ENCODE assay signal across 9 cellular contexts in genomic region chr10:14554091-14554842, GRCh38.
DNase-seq lines count a peak whose midpoint lies in the region; ATAC-seq and TF ChIP-seq lines count a peak whose summit lies in the region.
"Had no signal": no experiment of that assay in that cellular context is flagged by ENCODE, and none has a peak within 500 bp of the region (broad histone marks: within the 10 kb centered on the region; RNA-seq: fewer than 3 reads in every experiment).

No MANE protein-coding gene starts in this region.

- intact Hi-C loops in vagina (cut with DNase I) = no loop called here

- POLR2A ChIA-PET in WTC11 (lab: Charles Lee) = interaction anchor here (1.1 kb wide), 1 partner anchor 324 kb away, joined by 3 read pairs; the partner anchor contains the start of gene SUV39H2

- peaks cover 36% of the 10 kb centered on the region for H3K4me1 Mint-ChIP-seq in WTC11

- ATAC-seq in HG03135 (IDR thresholded peaks at IDR 0.05; ENCODE audit: unreplicated experiment) (peak; percentile 26), WTC11 (peak; percentile 45)

- CTCF ChIA-PET in WTC11 (lab: Charles Lee) = interaction anchor here (1.3 kb wide), 1 partner anchor 11 kb away, joined by 3 read pairs; no protein-coding TSS in a partner anchor

- peaks cover 31% of the 10 kb centered on the region for H3K4me1 ChIP-seq in vagina

- TF ChIP-seq POLR2A in vagina (IDR thresholded peaks at IDR 0.05) = no peak

- no peak overlapping the region for H3K4me3 Mint-ChIP-seq in WTC11

- no peaks in the 10 kb centered on the region for H3K9me3 Mint-ChIP-seq in WTC11

- H3K9me3 ChIP-seq in vagina = no peaks in the 10 kb centered on the region

- TF ChIP-seq CTCF in WTC11 (IDR thresholded peaks at IDR 0.05) (no peak), vagina (IDR thresholded peaks at IDR 0.05) (no peak)

- peak overlapping the region; percentile 62 for H3K27ac Mint-ChIP-seq in WTC11

- DNase-seq in AML-193 (lab: John Stamatoyannopoulos, UW) = peak; percentile 90 to 92
- no peak for DNase-seq in WTC11 (ENCODE audit: low spot score)
- DNase-seq in kidney glomerular epithelial cell (lab: John Stamatoyannopoulos, UW) = peak; percentile 86
- no peak for DNase-seq in vagina (ENCODE audit: extremely low spot score in 2 of 2)
- DNase-seq in DMS79 treated with DMSO at 0.1 percent for 48 hours (lab: John Stamatoyannopoulos, UW) = no peak
- no peak for DNase-seq in mucosa of gallbladder (ENCODE audit: low spot score)
- DNase-seq in activated CD4-positive, CD25-positive, alpha-beta regulatory T cell treated with anti-CD3 and anti-CD28 coated beads, Interleukin-2, amount 50 U/mL, for 72 hours = no peak
- DNase-seq: left cardiac atrium had no signal

- no peak overlapping the region for H3K27ac ChIP-seq in vagina

- no peaks in the 10 kb centered on the region for H3K27me3 ChIP-seq in vagina

- no peak overlapping the region for H3K4me3 ChIP-seq in vagina

- H3K36me3 ChIP-seq in vagina = no peaks in the 10 kb centered on the region

- H3K36me3 Mint-ChIP-seq in WTC11 = no peaks in the 10 kb centered on the region

- no peaks in the 10 kb centered on the region for H3K27me3 Mint-ChIP-seq in WTC11 (ENCODE audit: low read depth)

TF ChIP-seq in WTC11, 78 proteins besides CTCF, POLR2A, EP300 and RAD21:
- TF ChIP-seq, protein P1, sequence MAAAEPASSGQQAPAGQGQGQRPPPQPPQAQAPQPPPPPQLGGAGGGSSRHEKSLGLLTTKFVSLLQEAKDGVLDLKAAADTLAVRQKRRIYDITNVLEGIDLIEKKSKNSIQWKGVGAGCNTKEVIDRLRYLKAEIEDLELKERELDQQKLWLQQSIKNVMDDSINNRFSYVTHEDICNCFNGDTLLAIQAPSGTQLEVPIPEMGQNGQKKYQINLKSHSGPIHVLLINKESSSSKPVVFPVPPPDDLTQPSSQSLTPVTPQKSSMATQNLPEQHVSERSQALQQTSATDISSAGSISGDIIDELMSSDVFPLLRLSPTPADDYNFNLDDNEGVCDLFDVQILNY (CRISPR knock-in tag; IDR thresholded peaks at IDR 0.05) = no peak
- TF ChIP-seq ATF1 (CRISPR knock-in tag; IDR thresholded peaks at IDR 0.05) (no peak), ZNF396 (CRISPR knock-in tag; IDR thresholded peaks at IDR 0.05; ENCODE audit: borderline replicate concordance) (no peak), ZNF121 (CRISPR knock-in tag; IDR thresholded peaks at IDR 0.05) (peak; percentile 81)
- TF ChIP-seq, protein P2, sequence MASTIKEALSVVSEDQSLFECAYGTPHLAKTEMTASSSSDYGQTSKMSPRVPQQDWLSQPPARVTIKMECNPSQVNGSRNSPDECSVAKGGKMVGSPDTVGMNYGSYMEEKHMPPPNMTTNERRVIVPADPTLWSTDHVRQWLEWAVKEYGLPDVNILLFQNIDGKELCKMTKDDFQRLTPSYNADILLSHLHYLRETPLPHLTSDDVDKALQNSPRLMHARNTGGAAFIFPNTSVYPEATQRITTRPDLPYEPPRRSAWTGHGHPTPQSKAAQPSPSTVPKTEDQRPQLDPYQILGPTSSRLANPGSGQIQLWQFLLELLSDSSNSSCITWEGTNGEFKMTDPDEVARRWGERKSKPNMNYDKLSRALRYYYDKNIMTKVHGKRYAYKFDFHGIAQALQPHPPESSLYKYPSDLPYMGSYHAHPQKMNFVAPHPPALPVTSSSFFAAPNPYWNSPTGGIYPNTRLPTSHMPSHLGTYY (CRISPR knock-in tag; IDR thresholded peaks at IDR 0.05) = no peak

Comparison
In these comparisons a context has a peak if more than half of its experiments do, and no peak if none do; other contexts are left out.
1. DNase-seq: peak in AML-193 (2 of 2) and kidney glomerular epithelial cell (single experiment); none in WTC11 (single experiment), vagina (0 of 2), DMS79 treated with DMSO at 0.1 percent for 48 hours (single experiment), mucosa of gallbladder (single experiment) and activated CD4-positive, CD25-positive, alpha-beta regulatory T cell treated with anti-CD3 and anti-CD28 coated beads, Interleukin-2, amount 50 U/mL, for 72 hours (single experiment).